ENCODE assay signal across 1 cellular context in the genomic region with DNA sequence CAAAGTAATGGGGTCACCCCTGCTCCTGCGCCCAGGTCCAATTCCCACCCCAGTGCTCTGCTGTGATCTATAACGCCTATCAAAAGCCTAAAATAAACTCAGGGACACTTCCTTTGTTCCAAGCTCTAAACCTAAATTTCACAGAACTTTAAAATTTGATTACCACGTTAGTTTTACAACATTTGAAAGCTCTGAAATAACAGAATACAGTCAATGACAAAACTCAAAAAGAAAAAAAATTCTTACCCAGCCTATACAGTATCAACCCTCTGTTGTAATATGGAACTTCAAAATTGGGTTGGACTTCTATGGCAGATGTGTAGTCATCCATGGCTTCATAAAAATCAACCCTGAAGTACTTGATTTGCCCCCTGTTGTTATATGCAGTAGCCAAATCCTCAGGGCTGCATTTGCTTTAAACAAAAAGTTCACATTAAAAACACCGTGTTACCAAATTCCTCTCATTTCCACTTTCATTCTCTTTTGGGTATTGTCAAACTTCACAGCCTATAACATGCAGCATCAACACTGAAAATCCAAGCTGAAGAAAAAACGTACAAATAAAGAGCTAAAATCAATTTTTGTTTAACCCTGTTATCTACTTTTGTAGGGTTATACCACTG.
TF ChIP-seq lines count a peak whose summit lies in the region.

No MANE protein-coding gene starts in this region.

TF ChIP-seq in GM12878, 131 proteins besides CTCF, POLR2A, EP300 and RAD21:
- TF ChIP-seq YBX1 (IDR thresholded peaks at IDR 0.05): no peak
- TF ChIP-seq TAF1 (IDR thresholded peaks at IDR 0.05; ENCODE audit: borderline replicate concordance, low read depth, low read length): no peak
- TF ChIP-seq CHD4 (IDR thresholded peaks at IDR 0.05): no peak
- TF ChIP-seq, protein P1, sequence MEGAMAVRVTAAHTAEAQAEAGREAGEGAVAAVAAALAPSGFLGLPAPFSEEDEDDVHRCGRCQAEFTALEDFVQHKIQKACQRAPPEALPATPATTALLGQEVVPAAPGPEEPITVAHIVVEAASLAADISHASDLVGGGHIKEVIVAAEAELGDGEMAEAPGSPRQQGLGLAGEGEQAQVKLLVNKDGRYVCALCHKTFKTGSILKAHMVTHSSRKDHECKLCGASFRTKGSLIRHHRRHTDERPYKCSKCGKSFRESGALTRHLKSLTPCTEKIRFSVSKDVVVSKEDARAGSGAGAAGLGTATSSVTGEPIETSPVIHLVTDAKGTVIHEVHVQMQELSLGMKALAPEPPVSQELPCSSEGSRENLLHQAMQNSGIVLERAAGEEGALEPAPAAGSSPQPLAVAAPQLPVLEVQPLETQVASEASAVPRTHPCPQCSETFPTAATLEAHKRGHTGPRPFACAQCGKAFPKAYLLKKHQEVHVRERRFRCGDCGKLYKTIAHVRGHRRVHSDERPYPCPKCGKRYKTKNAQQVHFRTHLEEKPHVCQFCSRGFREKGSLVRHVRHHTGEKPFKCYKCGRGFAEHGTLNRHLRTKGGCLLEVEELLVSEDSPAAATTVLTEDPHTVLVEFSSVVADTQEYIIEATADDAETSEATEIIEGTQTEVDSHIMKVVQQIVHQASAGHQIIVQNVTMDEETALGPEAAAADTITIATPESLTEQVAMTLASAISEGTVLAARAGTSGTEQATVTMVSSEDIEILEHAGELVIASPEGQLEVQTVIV (IDR thresholded peaks at IDR 0.05; ENCODE audit: borderline replicate concordance, partially characterized antibody): no peak
- TF ChIP-seq ATF7 (IDR thresholded peaks at IDR 0.05; ENCODE audit: low read depth): no peak
- no peak for TF ChIP-seq EGR1 (IDR thresholded peaks at IDR 0.05; ENCODE audit: borderline replicate concordance in 1 of 2, low read depth in 2 of 2, low read length in 2 of 2)
- TF ChIP-seq ZSCAN29 (IDR thresholded peaks at IDR 0.05): no peak
- no peak for TF ChIP-seq MYC (IDR thresholded peaks at IDR 0.05; ENCODE audit: insufficient read depth, insufficient read length, insufficient replicate concordance, low read length, severe bottlenecking)
- TF ChIP-seq MEF2A (IDR thresholded peaks at IDR 0.05; ENCODE audit: insufficient read depth, low read depth, low read length): no peak
- no peak for TF ChIP-seq BRCA1 (IDR thresholded peaks at IDR 0.05; ENCODE audit: low read depth, low read length)
- TF ChIP-seq ATF2 (IDR thresholded peaks at IDR 0.05; ENCODE audit: low read length): no peak
- TF ChIP-seq PKNOX1 (IDR thresholded peaks at IDR 0.05): no peak
- no peak for TF ChIP-seq STAT1 (conservative IDR thresholded peaks at IDR 0.05)
- TF ChIP-seq, protein P2, sequence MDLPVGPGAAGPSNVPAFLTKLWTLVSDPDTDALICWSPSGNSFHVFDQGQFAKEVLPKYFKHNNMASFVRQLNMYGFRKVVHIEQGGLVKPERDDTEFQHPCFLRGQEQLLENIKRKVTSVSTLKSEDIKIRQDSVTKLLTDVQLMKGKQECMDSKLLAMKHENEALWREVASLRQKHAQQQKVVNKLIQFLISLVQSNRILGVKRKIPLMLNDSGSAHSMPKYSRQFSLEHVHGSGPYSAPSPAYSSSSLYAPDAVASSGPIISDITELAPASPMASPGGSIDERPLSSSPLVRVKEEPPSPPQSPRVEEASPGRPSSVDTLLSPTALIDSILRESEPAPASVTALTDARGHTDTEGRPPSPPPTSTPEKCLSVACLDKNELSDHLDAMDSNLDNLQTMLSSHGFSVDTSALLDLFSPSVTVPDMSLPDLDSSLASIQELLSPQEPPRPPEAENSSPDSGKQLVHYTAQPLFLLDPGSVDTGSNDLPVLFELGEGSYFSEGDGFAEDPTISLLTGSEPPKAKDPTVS (IDR thresholded peaks at IDR 0.05; ENCODE audit: low read depth, low read length): no peak
- TF ChIP-seq NBN (IDR thresholded peaks at IDR 0.05): no peak
- TF ChIP-seq, protein P3, sequence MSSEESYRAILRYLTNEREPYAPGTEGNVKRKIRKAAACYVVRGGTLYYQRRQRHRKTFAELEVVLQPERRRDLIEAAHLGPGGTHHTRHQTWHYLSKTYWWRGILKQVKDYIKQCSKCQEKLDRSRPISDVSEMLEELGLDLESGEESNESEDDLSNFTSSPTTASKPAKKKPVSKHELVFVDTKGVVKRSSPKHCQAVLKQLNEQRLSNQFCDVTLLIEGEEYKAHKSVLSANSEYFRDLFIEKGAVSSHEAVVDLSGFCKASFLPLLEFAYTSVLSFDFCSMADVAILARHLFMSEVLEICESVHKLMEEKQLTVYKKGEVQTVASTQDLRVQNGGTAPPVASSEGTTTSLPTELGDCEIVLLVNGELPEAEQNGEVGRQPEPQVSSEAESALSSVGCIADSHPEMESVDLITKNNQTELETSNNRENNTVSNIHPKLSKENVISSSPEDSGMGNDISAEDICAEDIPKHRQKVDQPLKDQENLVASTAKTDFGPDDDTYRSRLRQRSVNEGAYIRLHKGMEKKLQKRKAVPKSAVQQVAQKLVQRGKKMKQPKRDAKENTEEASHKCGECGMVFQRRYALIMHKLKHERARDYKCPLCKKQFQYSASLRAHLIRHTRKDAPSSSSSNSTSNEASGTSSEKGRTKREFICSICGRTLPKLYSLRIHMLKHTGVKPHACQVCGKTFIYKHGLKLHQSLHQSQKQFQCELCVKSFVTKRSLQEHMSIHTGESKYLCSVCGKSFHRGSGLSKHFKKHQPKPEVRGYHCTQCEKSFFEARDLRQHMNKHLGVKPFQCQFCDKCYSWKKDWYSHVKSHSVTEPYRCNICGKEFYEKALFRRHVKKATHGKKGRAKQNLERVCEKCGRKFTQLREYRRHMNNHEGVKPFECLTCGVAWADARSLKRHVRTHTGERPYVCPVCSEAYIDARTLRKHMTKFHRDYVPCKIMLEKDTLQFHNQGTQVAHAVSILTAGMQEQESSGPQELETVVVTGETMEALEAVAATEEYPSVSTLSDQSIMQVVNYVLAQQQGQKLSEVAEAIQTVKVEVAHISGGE (CRISPR knock-in tag; IDR thresholded peaks at IDR 0.05): no peak
- TF ChIP-seq DPF2 (IDR thresholded peaks at IDR 0.05): no peak
- no peak for TF ChIP-seq JUND (IDR thresholded peaks at IDR 0.05; ENCODE audit: low read depth, low read length)
- no peak for TF ChIP-seq POU2F2 (IDR thresholded peaks at IDR 0.05; ENCODE audit: borderline replicate concordance, low read depth, low read length)
